24 cellular contexts compared by ENCODE assay signal in genomic region chr1:14363191-14363590, GRCh38.
"Had no signal": no experiment of that assay in that cellular context is flagged by ENCODE, and none has a peak within 500 bp of the region (broad histone marks: within the 10 kb centered on the region; RNA-seq: fewer than 3 reads in every experiment).

No MANE protein-coding gene starts in this region.

- H3K9me3 Mint-ChIP-seq: activated B cell treated with CpG ODN at 0.5 μM for 24 hours; activated CD4-positive, alpha-beta T cell treated with anti-CD3 and anti-CD28 coated beads, Interleukin-2, amount 10 ng/mL, durations not matched to agents 24 days and 14 days; central memory CD8-positive, alpha-beta T cell had no signal

- H3K4me3 ChIP-seq: body of pancreas, SK-N-MC had no signal

- H3K27ac Mint-ChIP-seq: activated B cell treated with CpG ODN at 0.5 μM for 24 hours; activated CD4-positive, alpha-beta T cell treated with anti-CD3 and anti-CD28 coated beads, Interleukin-2, amount 10 ng/mL, durations not matched to agents 24 days and 14 days; activated naive CD4-positive, alpha-beta T cell treated with anti-CD3 and anti-CD28 coated beads, Interleukin-2, amount 50 U/mL, for 24 hours; T-cell had no signal

- H3K27ac ChIP-seq: body of pancreas, SK-N-MC had no signal

- H3K36me3 Mint-ChIP-seq: activated naive CD4-positive, alpha-beta T cell treated with anti-CD3 and anti-CD28 coated beads, Interleukin-2, amount 50 U/mL, for 24 hours; T-cell had no signal

- H3K27me3 Mint-ChIP-seq: activated CD4-positive, alpha-beta T cell treated with anti-CD3 and anti-CD28 coated beads, Interleukin-2, amount 10 ng/mL, durations not matched to agents 24 days and 14 days had no signal

- H3K27me3 ChIP-seq: body of pancreas had no signal

- H3K9me3 ChIP-seq: body of pancreas had no signal

- H3K4me3 Mint-ChIP-seq: activated B cell treated with CpG ODN at 0.5 μM for 24 hours; activated CD4-positive, alpha-beta T cell treated with anti-CD3 and anti-CD28 coated beads, Interleukin-2, amount 10 ng/mL, durations not matched to agents 24 days and 14 days; activated naive CD4-positive, alpha-beta T cell treated with anti-CD3 and anti-CD28 coated beads, Interleukin-2, amount 50 U/mL, for 24 hours; central memory CD8-positive, alpha-beta T cell; T-cell had no signal

- ATAC-seq: body of pancreas, Panc1, Right ventricle myocardium inferior, T-cell had no signal

- H3K4me1 Mint-ChIP-seq: activated B cell treated with CpG ODN at 0.5 μM for 24 hours; activated CD4-positive, alpha-beta T cell treated with anti-CD3 and anti-CD28 coated beads, Interleukin-2, amount 10 ng/mL, durations not matched to agents 24 days and 14 days; activated naive CD4-positive, alpha-beta T cell treated with anti-CD3 and anti-CD28 coated beads, Interleukin-2, amount 50 U/mL, for 24 hours; central memory CD8-positive, alpha-beta T cell; T-cell had no signal

- DNase-seq: activated B cell treated with CpG ODN at 0.5 μM for 24 hours; activated CD4-positive, alpha-beta T cell treated with anti-CD3 and anti-CD28 coated beads for 1 hour; activated CD4-positive, alpha-beta T cell treated with anti-CD3 and anti-CD28 coated beads, Interleukin-2, amount 10 ng/mL, durations not matched to agents 24 days and 14 days; activated CD4-positive, alpha-beta T cell treated with anti-CD3 and anti-CD28 coated beads, Interleukin-2, amount 50 U/mL, for 48 hours; aorta; body of pancreas; KBM-7; NCI-H1048; NCI-H1930; NCI-H2171; NCI-H2227 treated with DMSO at 0.1 percent for 48 hours; NCI-H510A; NCI-H526 treated with DMSO at 0.1 percent for 48 hours; NCI-H82; OCI-M1; RPMI8226; T-cell; T-helper 2 cell; T1000 had no signal

- H3K4me1 ChIP-seq: body of pancreas had no signal
